1 cellular context compared by ENCODE assay signal in the genomic region with DNA sequence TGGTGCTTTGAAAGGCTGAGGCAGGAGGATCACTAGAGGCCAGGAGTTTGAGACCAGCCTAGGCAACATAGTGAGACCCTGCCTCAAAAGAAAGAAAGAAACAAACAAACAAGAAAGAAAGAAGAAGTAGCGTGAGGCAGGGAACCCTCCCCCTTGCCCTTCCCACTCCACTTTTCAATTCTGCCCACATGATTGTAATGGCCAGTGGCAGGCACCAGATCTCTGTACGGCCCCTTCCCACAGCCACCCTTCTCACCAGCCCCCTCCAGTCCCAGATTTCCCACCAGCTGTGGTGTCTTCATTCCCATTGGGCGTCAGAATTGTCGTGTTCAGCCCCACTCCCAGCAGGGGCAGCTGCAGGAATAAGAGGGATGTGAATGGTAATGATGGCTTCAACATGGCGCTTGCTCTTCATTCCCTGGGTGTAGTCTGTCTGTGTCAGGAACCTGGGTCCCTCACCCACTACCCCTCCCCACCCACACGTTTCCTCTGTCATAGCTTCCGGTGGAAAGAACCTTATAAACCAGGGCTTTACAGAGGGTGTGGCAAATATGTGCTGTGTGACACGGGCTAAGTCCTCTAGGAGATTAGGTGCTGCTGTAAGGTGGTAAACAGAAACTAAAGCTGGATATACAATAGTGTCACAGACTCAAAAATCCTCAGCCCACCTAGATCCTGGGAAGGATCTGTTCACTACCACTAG.
A peak's percentile ranks its signal among the peaks of the same experiment; 100 is the strongest.
TF ChIP-seq lines count a peak whose summit lies in the region.

A gene (minus strand): TSS at position 437 of the 703 bp plus-strand sequence. CDS start 38 bp downstream, at position 399.

TF ChIP-seq in K562, 482 proteins besides CTCF, POLR2A, EP300 and RAD21 (continued from another document):
- no peak for TF ChIP-seq ZNF57 (CRISPR knock-in tag; IDR thresholded peaks at IDR 0.05)
- TF ChIP-seq, protein P1, sequence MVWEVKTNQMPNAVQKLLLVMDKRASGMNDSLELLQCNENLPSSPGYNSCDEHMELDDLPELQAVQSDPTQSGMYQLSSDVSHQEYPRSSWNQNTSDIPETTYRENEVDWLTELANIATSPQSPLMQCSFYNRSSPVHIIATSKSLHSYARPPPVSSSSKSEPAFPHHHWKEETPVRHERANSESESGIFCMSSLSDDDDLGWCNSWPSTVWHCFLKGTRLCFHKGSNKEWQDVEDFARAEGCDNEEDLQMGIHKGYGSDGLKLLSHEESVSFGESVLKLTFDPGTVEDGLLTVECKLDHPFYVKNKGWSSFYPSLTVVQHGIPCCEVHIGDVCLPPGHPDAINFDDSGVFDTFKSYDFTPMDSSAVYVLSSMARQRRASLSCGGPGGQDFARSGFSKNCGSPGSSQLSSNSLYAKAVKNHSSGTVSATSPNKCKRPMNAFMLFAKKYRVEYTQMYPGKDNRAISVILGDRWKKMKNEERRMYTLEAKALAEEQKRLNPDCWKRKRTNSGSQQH (CRISPR knock-in tag; IDR thresholded peaks at IDR 0.05): no peak
- TF ChIP-seq YY1 (IDR thresholded peaks at IDR 0.05; ENCODE audit: borderline replicate concordance in 1 of 3, control insufficient read depth in 1 of 3, extremely low read depth in 1 of 3, insufficient read depth in 3 of 3, insufficient read length in 1 of 3, insufficient replicate concordance in 2 of 3, low read depth in 1 of 3, low read length in 2 of 3): peak in 2 of 3 experiments; percentile 22 to 62
- TF ChIP-seq KDM4B (IDR thresholded peaks at IDR 0.05; ENCODE audit: borderline replicate concordance in 2 of 2, low read depth in 1 of 2): no peak
- TF ChIP-seq, protein P2, sequence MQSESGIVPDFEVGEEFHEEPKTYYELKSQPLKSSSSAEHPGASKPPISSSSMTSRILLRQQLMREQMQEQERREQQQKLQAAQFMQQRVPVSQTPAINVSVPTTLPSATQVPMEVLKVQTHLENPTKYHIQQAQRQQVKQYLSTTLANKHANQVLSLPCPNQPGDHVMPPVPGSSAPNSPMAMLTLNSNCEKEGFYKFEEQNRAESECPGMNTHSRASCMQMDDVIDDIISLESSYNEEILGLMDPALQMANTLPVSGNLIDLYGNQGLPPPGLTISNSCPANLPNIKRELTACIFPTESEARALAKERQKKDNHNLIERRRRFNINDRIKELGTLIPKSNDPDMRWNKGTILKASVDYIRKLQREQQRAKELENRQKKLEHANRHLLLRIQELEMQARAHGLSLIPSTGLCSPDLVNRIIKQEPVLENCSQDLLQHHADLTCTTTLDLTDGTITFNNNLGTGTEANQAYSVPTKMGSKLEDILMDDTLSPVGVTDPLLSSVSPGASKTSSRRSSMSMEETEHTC (IDR thresholded peaks at IDR 0.05): no peak
- no peak for TF ChIP-seq MED1 (CRISPR knock-in tag; IDR thresholded peaks at IDR 0.05; ENCODE audit: borderline replicate concordance)
- TF ChIP-seq, protein P3, sequence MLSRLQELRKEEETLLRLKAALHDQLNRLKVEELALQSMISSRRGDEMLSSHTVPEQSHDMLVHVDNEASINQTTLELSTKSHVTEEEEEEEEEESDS (CRISPR knock-in tag; IDR thresholded peaks at IDR 0.05): no peak
